1 cellular context compared by ENCODE assay signal in the genomic region with DNA sequence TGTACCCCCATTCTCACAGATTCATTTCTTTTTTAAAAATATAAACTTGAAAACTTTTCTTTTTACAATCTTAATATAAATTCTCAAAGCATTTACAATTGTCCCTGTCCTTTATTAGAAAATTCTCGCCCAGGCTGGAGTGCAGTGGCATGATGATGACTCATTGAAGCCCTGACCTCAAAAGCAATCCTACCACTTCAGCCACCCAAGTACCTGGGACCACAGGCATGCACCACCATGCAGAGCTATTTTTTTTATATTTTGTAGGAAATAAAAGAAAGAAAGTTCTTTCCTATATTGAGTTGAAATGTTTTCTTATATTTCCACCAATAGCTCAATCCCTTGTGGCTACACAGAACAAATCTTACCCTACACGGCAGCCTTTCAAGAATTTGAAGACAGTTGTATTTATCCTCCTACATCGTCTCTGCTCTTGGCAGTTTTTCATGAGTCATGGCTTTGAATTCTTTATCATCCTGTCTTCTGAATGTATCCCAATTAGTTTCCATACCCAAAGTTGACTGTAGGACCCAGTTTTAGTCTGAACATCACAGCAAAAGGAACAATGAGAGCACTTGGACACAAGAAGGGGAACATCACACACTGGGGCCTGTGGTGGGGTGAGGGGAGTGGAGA.
TF ChIP-seq lines count a peak whose summit lies in the region.

No MANE protein-coding gene starts in this region.

TF ChIP-seq in SK-N-SH, 30 proteins besides CTCF, POLR2A, EP300 and RAD21 (continued from another document):
- TF ChIP-seq TEAD4 (IDR thresholded peaks at IDR 0.05; ENCODE audit: borderline replicate concordance, insufficient read depth) (no peak), RFX5 (IDR thresholded peaks at IDR 0.05; ENCODE audit: low read length) (no peak), YY1 (IDR thresholded peaks at IDR 0.05; ENCODE audit: low read depth) (no peak), RCOR1 (IDR thresholded peaks at IDR 0.05; ENCODE audit: low read length) (no peak)
